1 cellular context compared by ENCODE assay signal in the genomic region with DNA sequence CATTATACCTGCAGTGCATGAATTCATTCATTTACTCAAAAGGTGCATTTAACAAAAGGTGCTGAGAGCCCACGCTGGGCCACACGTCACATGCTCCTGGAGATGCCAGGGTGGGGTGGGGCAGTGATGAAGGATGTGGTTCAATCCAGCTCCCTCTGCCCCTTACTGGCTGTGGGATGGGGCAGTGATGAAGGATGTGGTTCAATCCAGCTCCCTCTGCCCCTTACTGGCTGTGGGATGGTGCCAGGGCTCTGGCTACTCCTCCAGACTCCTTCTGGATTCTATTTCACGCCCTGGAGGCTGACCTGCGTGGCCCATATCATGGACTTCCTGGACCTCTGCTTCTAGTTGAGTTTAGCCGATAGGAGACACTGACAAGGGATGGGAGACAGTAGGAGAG.
TF ChIP-seq lines count a peak whose summit lies in the region.

No MANE protein-coding gene starts in this region.

TF ChIP-seq in SK-N-SH treated with all-trans-retinoic acid at 6 μM for 48 hours, 23 proteins besides CTCF, POLR2A, EP300 and RAD21 (continued from another document):
- TF ChIP-seq ZNF8 (CRISPR knock-in tag; IDR thresholded peaks at IDR 0.05): no peak
- no peak for TF ChIP-seq ESRRG (CRISPR knock-in tag; IDR thresholded peaks at IDR 0.05)
